Comparison of ENCODE assay signal across 27 cellular contexts in the genomic region with DNA sequence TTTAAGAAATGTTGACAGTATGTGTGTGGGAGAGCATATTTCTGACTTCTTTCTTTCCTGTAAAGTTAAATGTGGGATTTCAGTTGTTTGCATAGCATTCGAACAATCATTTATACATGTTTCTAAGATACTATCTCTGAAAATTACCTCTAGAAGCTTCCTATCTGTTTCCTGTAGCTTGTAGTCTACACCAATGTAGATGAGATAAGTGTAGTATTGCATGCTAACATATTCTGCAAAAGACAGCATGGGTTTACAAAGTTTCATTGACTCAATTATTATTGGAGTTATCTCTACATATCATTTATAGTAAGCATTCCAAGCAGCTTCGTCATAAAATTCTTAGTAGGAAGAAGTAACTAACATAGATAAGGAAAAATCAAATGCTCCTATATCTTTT.
"Had no signal": no experiment of that assay in that cellular context is flagged by ENCODE, and none has a peak within 500 bp of the region (broad histone marks: within the 10 kb centered on the region; RNA-seq: fewer than 3 reads in every experiment).

No MANE protein-coding gene starts in this region.

- H3K27me3 Mint-ChIP-seq: dendritic cell treated with granulocyte-macrophage colony-stimulating factor and Interleukin-4, amounts not matched to agents 40 ng/mL and 50 ng/mL, for 4 days had no signal

- H3K4me3 ChIP-seq: colonic mucosa, esophagus muscularis mucosa, heart right ventricle, lower lobe of right lung, ovary, psoas muscle, sigmoid colon, stomach, testis, tibial artery had no signal

- H3K27ac Mint-ChIP-seq: dendritic cell treated with granulocyte-macrophage colony-stimulating factor and Interleukin-4, amounts not matched to agents 40 ng/mL and 50 ng/mL, for 4 days; endodermal cell; immature natural killer cell; naive thymus-derived CD8-positive, alpha-beta T cell; stimulated activated effector memory CD8-positive, alpha-beta T cell treated with anti-CD3 and anti-CD28 coated beads, Interleukin-12 subunit alpha, Interleukin-12 subunit beta, amount 100 ng/mL, for 72 hours; type B pancreatic cell had no signal

- H3K36me3 ChIP-seq: colonic mucosa, esophagus muscularis mucosa, heart right ventricle, lower lobe of right lung, ovary, sigmoid colon, stomach, tibial artery had no signal

- H3K27ac ChIP-seq: colonic mucosa, esophagus muscularis mucosa, heart right ventricle, lower lobe of right lung, ovary, psoas muscle, sigmoid colon, stomach, testis, tibial artery had no signal

- ATAC-seq: heart right ventricle; left ventricle myocardium superior; lower lobe of right lung; naive thymus-derived CD8-positive, alpha-beta T cell; psoas muscle; right cardiac atrium; stimulated activated effector memory CD8-positive, alpha-beta T cell treated with anti-CD3 and anti-CD28 coated beads, Interleukin-12 subunit alpha, Interleukin-12 subunit beta, amount 100 ng/mL, for 72 hours had no signal

- H3K36me3 Mint-ChIP-seq: immature natural killer cell; naive thymus-derived CD8-positive, alpha-beta T cell; stimulated activated effector memory CD8-positive, alpha-beta T cell treated with anti-CD3 and anti-CD28 coated beads, Interleukin-12 subunit alpha, Interleukin-12 subunit beta, amount 100 ng/mL, for 72 hours; type B pancreatic cell had no signal

- H3K9me3 Mint-ChIP-seq: dendritic cell treated with granulocyte-macrophage colony-stimulating factor and Interleukin-4, amounts not matched to agents 40 ng/mL and 50 ng/mL, for 4 days; endodermal cell; naive thymus-derived CD8-positive, alpha-beta T cell; stimulated activated effector memory CD8-positive, alpha-beta T cell treated with anti-CD3 and anti-CD28 coated beads, Interleukin-12 subunit alpha, Interleukin-12 subunit beta, amount 100 ng/mL, for 72 hours; type B pancreatic cell had no signal

- H3K4me3 Mint-ChIP-seq: dendritic cell treated with granulocyte-macrophage colony-stimulating factor and Interleukin-4, amounts not matched to agents 40 ng/mL and 50 ng/mL, for 4 days; endodermal cell; immature natural killer cell; naive thymus-derived CD8-positive, alpha-beta T cell; stimulated activated effector memory CD8-positive, alpha-beta T cell treated with anti-CD3 and anti-CD28 coated beads, Interleukin-12 subunit alpha, Interleukin-12 subunit beta, amount 100 ng/mL, for 72 hours; type B pancreatic cell had no signal

- H3K4me1 ChIP-seq: colonic mucosa, esophagus muscularis mucosa, heart right ventricle, lower lobe of right lung, psoas muscle, sigmoid colon, stomach, testis, tibial artery had no signal

- H3K9me3 ChIP-seq: colonic mucosa, esophagus muscularis mucosa, lower lobe of right lung, psoas muscle, sigmoid colon, stomach, testis, tibial artery had no signal

- H3K27me3 ChIP-seq: colonic mucosa, esophagus muscularis mucosa, ovary, sigmoid colon, stomach, testis, tibial artery had no signal

- H3K4me1 Mint-ChIP-seq: immature natural killer cell; naive thymus-derived CD8-positive, alpha-beta T cell; stimulated activated effector memory CD8-positive, alpha-beta T cell treated with anti-CD3 and anti-CD28 coated beads, Interleukin-12 subunit alpha, Interleukin-12 subunit beta, amount 100 ng/mL, for 72 hours had no signal

- DNase-seq: colonic mucosa; effector CD8-positive, alpha-beta T cell; endodermal cell; foreskin melanocyte; glutamatergic neuron; heart right ventricle; hippocampal formation; immature natural killer cell; left ventricle myocardium superior; lower lobe of right lung; naive thymus-derived CD8-positive, alpha-beta T cell; occipital lobe; ovary; psoas muscle; right cardiac atrium; sigmoid colon; stimulated activated CD4-positive, alpha-beta T cell treated with anti-CD3 and anti-CD28 coated beads, Interleukin-2, amount 100 ng/mL, for 24 hours; stimulated activated CD4-positive, alpha-beta T cell treated with anti-CD3 and anti-CD28 coated beads, Interleukin-4, amount 100 ng/mL, for 24 hours; stimulated activated naive CD4-positive, alpha-beta T cell treated with Interleukin-2 at 50 U/mL for 16 hours; stomach; testis; tibial artery had no signal

- FAIRE-seq: keratinocyte had no signal
